ENCODE assay signal across 23 cellular contexts in genomic region chr4:154511990-154512389, GRCh38. TPM values are rescaled to one million over a fixed set of nuclear protein-coding genes. Genes with fewer than 3 reads are reported as not detected.
"Had no signal": no experiment of that assay in that cellular context is flagged by ENCODE, and none has a peak within 500 bp of the region (broad histone marks: within the 10 kb centered on the region; RNA-seq: fewer than 3 reads in every experiment).

No MANE protein-coding gene starts in this region.

- DNase-seq: dorsolateral prefrontal cortex; effector CD8-positive, alpha-beta T cell; gastrocnemius medialis; heart right ventricle; hypothalamus; kidney glomerular epithelial cell; natural killer cell; right cardiac atrium; stimulated activated CD4-positive, alpha-beta T cell treated with anti-CD3 and anti-CD28 coated beads, Interleukin-4, amount 100 ng/mL, for 1 hour; stimulated activated CD8-positive, alpha-beta memory T cell treated with anti-CD3 and anti-CD28 coated beads, Interleukin-4, amount 100 ng/mL, for 48 hours; tibial artery; upper lobe of right lung had no signal

- FAIRE-seq: endometrium, islet of Langerhans had no signal

- H3K36me3 ChIP-seq: gastrocnemius medialis, heart right ventricle, tibial artery, upper lobe of right lung, vagina had no signal

- H3K4me1 ChIP-seq: gastrocnemius medialis, heart right ventricle, tibial artery, upper lobe of right lung, vagina had no signal

- H3K27ac ChIP-seq: coronary artery, gastrocnemius medialis, heart right ventricle, tibial artery, upper lobe of right lung, vagina had no signal

- H3K4me3 ChIP-seq: coronary artery, dorsolateral prefrontal cortex, gastrocnemius medialis, heart right ventricle, smooth muscle cell, tibial artery, upper lobe of right lung, vagina had no signal

- H3K9me3 ChIP-seq: gastrocnemius medialis, heart right ventricle, tibial artery, upper lobe of right lung, vagina had no signal

- H3K27me3 ChIP-seq: gastrocnemius medialis, vagina had no signal

RNA-seq across cellular contexts. Expression of gene DCHS2, which starts 20.4 kb away (rescaled TPM):
- total RNA-seq: chondrocyte, natural killer cell, right cardiac atrium had no signal
- polyA plus RNA-seq: right cardiac atrium had no signal

RNA-seq across cellular contexts. Expression of gene FGB, which starts 50.8 kb away (rescaled TPM):
- total RNA-seq: dorsolateral prefrontal cortex, fibroblast of villous mesenchyme, lung microvascular endothelial cell, myocyte, natural killer cell, osteocyte, smooth muscle cell, temporal lobe, vagina had no signal
- polyA plus RNA-seq: heart right ventricle had no signal
